Comparison of ENCODE assay signal across 8 cellular contexts in the genomic region with DNA sequence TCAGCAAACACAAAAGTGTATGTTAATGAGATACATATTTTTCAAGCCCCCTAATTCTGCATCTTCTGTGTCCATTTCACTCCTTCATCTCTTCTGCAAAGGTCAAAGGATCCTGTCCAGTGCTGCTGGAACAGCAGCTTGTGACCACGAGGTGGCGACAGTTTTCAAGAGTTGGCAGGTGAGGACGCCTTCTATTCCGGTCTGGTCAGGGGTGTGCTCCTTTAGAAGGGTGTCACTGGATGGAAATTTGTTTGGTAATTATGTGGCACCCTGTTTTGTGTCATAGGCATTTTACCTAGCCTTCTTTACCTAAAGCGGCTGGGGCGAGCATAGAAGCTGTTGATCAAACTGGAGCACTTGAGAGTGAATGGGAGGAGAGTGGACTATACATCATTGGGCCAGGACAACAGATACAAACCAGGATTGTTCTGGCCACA. TPM values are rescaled to one million over a fixed set of nuclear protein-coding genes. Genes with fewer than 3 reads are reported as not detected.
DNase-seq lines count a peak whose midpoint lies in the region; ATAC-seq and TF ChIP-seq lines count a peak whose summit lies in the region.

No MANE protein-coding gene starts in this region.

- ATAC-seq in GM18868 (IDR thresholded peaks at IDR 0.05; ENCODE audit: unreplicated experiment) = peak; percentile 79
- ATAC-seq in HG03469 (IDR thresholded peaks at IDR 0.05; ENCODE audit: unreplicated experiment) = peak; percentile 46
- peak; percentile 78 for ATAC-seq in stimulated activated naive CD8-positive, alpha-beta T cell treated with anti-CD3 and anti-CD28 coated beads, Interleukin-15, Interleukin-2, amounts not matched to agents 100 U/mL and 50 U/mL, for 24 hours

- H3K9me3 ChIP-seq in fibroblast of lung (ENCODE audit: control insufficient read depth, insufficient read depth, low read depth, low read length) = no peaks in the 10 kb centered on the region
- no peaks in the 10 kb centered on the region for H3K9me3 ChIP-seq in neural cell (ENCODE audit: low read length)

- no peak for TF ChIP-seq EP300 in neural cell (conservative IDR thresholded peaks at IDR 0.05; ENCODE audit: poor library complexity, severe bottlenecking)

- no peak overlapping the region for H3K4me3 Mint-ChIP-seq in activated T-cell treated with anti-CD3 and anti-CD28 coated beads, Interleukin-2, amount 50 U/mL, for 24 hours

- H3K27ac ChIP-seq in fibroblast of lung (ENCODE audit: insufficient read depth, low read length) (no peak overlapping the region), neural cell (ENCODE audit: low read length) (no peak overlapping the region)

- no peaks in the 10 kb centered on the region for H3K9me2 ChIP-seq in neural cell (ENCODE audit: insufficient read depth, low read length)

- peaks cover 16% of the 10 kb centered on the region for H3K4me1 Mint-ChIP-seq in activated T-cell treated with anti-CD3 and anti-CD28 coated beads, Interleukin-2, amount 50 U/mL, for 24 hours (ENCODE audit: low read depth)

- H3K79me2 ChIP-seq in fibroblast of lung (ENCODE audit: control insufficient read depth, insufficient read depth, low read length) (no peaks in the 10 kb centered on the region), neural cell (replicated peaks; ENCODE audit: insufficient read depth, low read length) (no peaks in the 10 kb centered on the region)

- H3K9ac ChIP-seq in fibroblast of lung (ENCODE audit: insufficient read depth, low read length) = no peak overlapping the region
- no peak overlapping the region for H3K9ac ChIP-seq in neural cell (ENCODE audit: low read length)

- no peaks in the 10 kb centered on the region for H3F3A ChIP-seq in neural cell (ENCODE audit: insufficient read depth, low read length, poor library complexity, severe bottlenecking)

- H3K27me3 Mint-ChIP-seq in activated T-cell treated with anti-CD3 and anti-CD28 coated beads, Interleukin-2, amount 50 U/mL, for 24 hours = no peaks in the 10 kb centered on the region

- no peaks in the 10 kb centered on the region for H3K36me3 Mint-ChIP-seq in activated T-cell treated with anti-CD3 and anti-CD28 coated beads, Interleukin-2, amount 50 U/mL, for 24 hours (ENCODE audit: low read depth)

- H3K27me3 ChIP-seq in fibroblast of lung (ENCODE audit: control insufficient read depth, insufficient read depth, low read length) = no peaks in the 10 kb centered on the region
- H3K27me3 ChIP-seq in neural cell (ENCODE audit: insufficient read depth, low read depth, low read length) = no peaks in the 10 kb centered on the region

- peak; percentile 93 to 95 for TF ChIP-seq CTCF in fibroblast of lung (conservative IDR thresholded peaks at IDR 0.05 in 1 of 2, IDR thresholded peaks at IDR 0.05 in 1 of 2; ENCODE audit: low read depth in 1 of 2, low read length in 2 of 2)
- peak; percentile 89 for TF ChIP-seq CTCF in neural cell (IDR thresholded peaks at IDR 0.05; ENCODE audit: poor library complexity, severe bottlenecking)

- H3K36me3 ChIP-seq in fibroblast of lung (ENCODE audit: control insufficient read depth, insufficient read depth, low read length) (no peaks in the 10 kb centered on the region), neural cell (ENCODE audit: insufficient read depth, low read length) (no peaks in the 10 kb centered on the region)

- H2AFZ ChIP-seq in fibroblast of lung (ENCODE audit: low read length) (no peak overlapping the region), neural cell (ENCODE audit: low read depth, low read length) (no peak overlapping the region)

- TF ChIP-seq RAD21 in neural cell (conservative IDR thresholded peaks at IDR 0.05) = peak; percentile 88

- H3K4me1 ChIP-seq in fibroblast of lung (ENCODE audit: control insufficient read depth, extremely low read depth, insufficient read depth, low read length) = peaks cover 3% of the 10 kb centered on the region

- peak; percentile 83 to 91 for DNase-seq in AML-193 (lab: John Stamatoyannopoulos, UW)
- peak; percentile 80 for DNase-seq in activated T-cell treated with anti-CD3 and anti-CD28 coated beads, Interleukin-2, amount 50 U/mL, for 24 hours
- DNase-seq in fibroblast of lung (ENCODE audit: low read depth in 2 of 2) = peak; percentile 62 to 74
- DNase-seq in stimulated activated naive CD8-positive, alpha-beta T cell treated with anti-CD3 and anti-CD28 coated beads, Interleukin-15, Interleukin-2, amounts not matched to agents 100 U/mL and 50 U/mL, for 24 hours = peak; percentile 86

- H4K20me1 ChIP-seq in fibroblast of lung (ENCODE audit: control insufficient read depth, extremely low read depth, insufficient read depth, low read length) (no peaks in the 10 kb centered on the region), neural cell (ENCODE audit: insufficient read depth) (no peaks in the 10 kb centered on the region)

- no peak overlapping the region for H3K27ac Mint-ChIP-seq in activated T-cell treated with anti-CD3 and anti-CD28 coated beads, Interleukin-2, amount 50 U/mL, for 24 hours

- no peaks in the 10 kb centered on the region for H3K9me3 Mint-ChIP-seq in activated T-cell treated with anti-CD3 and anti-CD28 coated beads, Interleukin-2, amount 50 U/mL, for 24 hours

- H3K4me3 ChIP-seq in fibroblast of lung (replicated peaks in 1 of 4; ENCODE audit: control extremely low read depth in 1 of 4, insufficient read depth in 1 of 4, low read depth in 3 of 4, low read length in 4 of 4) (no peak overlapping the region), neural cell (ENCODE audit: low read length) (no peak overlapping the region)

- H3K4me2 ChIP-seq in fibroblast of lung (ENCODE audit: extremely low read depth, insufficient read depth, low read length) = no peak overlapping the region
- no peak overlapping the region for H3K4me2 ChIP-seq in neural cell (ENCODE audit: low read length)

TF ChIP-seq in PFSK-1, 5 proteins besides CTCF, POLR2A, EP300 and RAD21:
- TF ChIP-seq FOXP2 (optimal IDR thresholded peaks at IDR 0.05; ENCODE audit: borderline replicate concordance, extremely low read depth, extremely low read length, insufficient read depth) = peak; percentile 26
- TF ChIP-seq SIN3A (IDR thresholded peaks at IDR 0.05; ENCODE audit: borderline replicate concordance, insufficient read depth, low read length) = no peak

TF ChIP-seq in neural cell, 6 proteins besides CTCF, POLR2A, EP300 and RAD21:
- TF ChIP-seq SMC3 (conservative IDR thresholded peaks at IDR 0.05; ENCODE audit: poor library complexity) (peak; percentile 96), TAF1 (IDR thresholded peaks at IDR 0.05; ENCODE audit: low read depth) (no peak)

RNA-seq across cellular contexts. Expression of a gene that starts 32.9 kb away (rescaled TPM):
- 0.26 TPM for polyA plus RNA-seq in PFSK-1 (2012; ENCODE audit: insufficient read length, low read depth)
- not detected in 2 replicates for total RNA-seq in fibroblast of lung
- polyA plus RNA-seq in fibroblast of lung = not detected in 2 replicates
- not detected in 2 replicates for polyA plus RNA-seq in fibroblast of lung (2012)
- not detected in 2 replicates for polyA minus RNA-seq in fibroblast of lung (ENCODE audit: low replicate concordance)
- not detected in 2 replicates for polyA plus RNA-seq in neural cell
- not detected in 2 replicates for polyA minus RNA-seq in neural cell

RNA-seq across cellular contexts. Expression of a gene that starts 50.8 kb away (rescaled TPM):
- 27.7 TPM for polyA plus RNA-seq in PFSK-1 (2012; ENCODE audit: insufficient read length, low read depth)
- total RNA-seq in fibroblast of lung = 6.7 and 7.4 TPM in 2 replicates
- polyA plus RNA-seq in fibroblast of lung = 4.6 and 6.9 TPM in 2 replicates
- polyA plus RNA-seq in fibroblast of lung (2012) = 6.8 and 8.7 TPM in 2 replicates
- polyA minus RNA-seq in fibroblast of lung (ENCODE audit: low replicate concordance) = 0.26 TPM in 1 of 2 replicates, not detected in the other
- 47.5 and 51.0 TPM in 2 replicates for polyA plus RNA-seq in neural cell
- polyA minus RNA-seq in neural cell = 91.1 TPM in 2 replicates
